Comparison of ENCODE assay signal across 18 cellular contexts in the genomic region with DNA sequence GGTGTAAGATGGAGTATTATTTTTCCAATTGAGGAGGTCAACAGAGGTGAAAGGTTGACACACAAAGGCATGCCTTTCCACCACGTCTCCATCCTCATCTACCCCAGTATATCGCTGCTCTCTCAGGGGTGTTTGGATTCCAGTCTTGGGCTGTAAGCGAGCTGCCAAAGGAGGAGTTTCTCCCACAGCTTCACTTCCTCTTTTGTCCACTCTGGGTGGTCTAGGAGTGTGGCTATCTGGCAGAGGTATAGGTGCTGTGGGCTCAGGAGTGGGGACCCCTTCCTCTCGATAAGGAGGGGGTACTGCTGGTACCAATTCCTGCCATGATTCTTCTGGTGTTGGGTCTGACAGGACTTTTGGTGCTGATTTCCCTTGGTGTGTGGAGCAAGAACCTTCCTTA.
"Had no signal": no experiment of that assay in that cellular context is flagged by ENCODE, and none has a peak within 500 bp of the region (broad histone marks: within the 10 kb centered on the region; RNA-seq: fewer than 3 reads in every experiment).

No MANE protein-coding gene starts in this region.

- H3K27ac Mint-ChIP-seq: nephron had no signal

- H2AFZ ChIP-seq: parathyroid adenoma had no signal

- H3K79me2 ChIP-seq: parathyroid adenoma had no signal

- H3K27me3 ChIP-seq: heart left ventricle, right lobe of liver had no signal

- H3K9me3 ChIP-seq: psoas muscle, right lobe of liver had no signal

- H3K9ac ChIP-seq: parathyroid adenoma had no signal

- FAIRE-seq: endometrium, frontal cortex, islet of Langerhans had no signal

- DNase-seq: effector memory CD4-positive, alpha-beta T cell; heart left ventricle; hippocampal formation; kidney glomerular epithelial cell; mesendoderm; naive B cell; psoas muscle; retina; right lobe of liver; stimulated activated CD4-positive, alpha-beta T cell treated with anti-CD3 and anti-CD28 coated beads, Interleukin-2, amount 100 ng/mL, for 48 hours; stimulated activated naive CD4-positive, alpha-beta T cell treated with Interleukin-2 at 50 U/mL for 16 hours; trophoblast cell had no signal

- H3K4me1 ChIP-seq: heart left ventricle, parathyroid adenoma, psoas muscle, right lobe of liver had no signal

- ATAC-seq: esophagus mucosa, heart left ventricle, psoas muscle, right lobe of liver had no signal

- H3K36me3 ChIP-seq: heart left ventricle, right lobe of liver had no signal

- H3K4me1 Mint-ChIP-seq: naive B cell, nephron had no signal

- H3K27ac ChIP-seq: heart left ventricle, parathyroid adenoma, psoas muscle, right lobe of liver had no signal

- H3K4me3 Mint-ChIP-seq: naive B cell, nephron had no signal

- H3K4me3 ChIP-seq: heart left ventricle, psoas muscle, right lobe of liver had no signal
